ENCODE assay signal across 2 cellular contexts in genomic region chrX:40402771-40403533, GRCh38.
TF ChIP-seq lines count a peak whose summit lies in the region.

No MANE protein-coding gene starts in this region.

TF ChIP-seq in HCT116, 20 proteins besides CTCF, POLR2A, EP300 and RAD21 (continued from another document):
- TF ChIP-seq REST (IDR thresholded peaks at IDR 0.05; ENCODE audit: low read depth) (no peak), ELF1 (IDR thresholded peaks at IDR 0.05; ENCODE audit: borderline replicate concordance, low read depth) (no peak), TCF7L2 (IDR thresholded peaks at IDR 0.05; ENCODE audit: borderline replicate concordance, extremely low read depth, insufficient read depth, insufficient read length) (peak; percentile 20)
- TF ChIP-seq, protein P1, sequence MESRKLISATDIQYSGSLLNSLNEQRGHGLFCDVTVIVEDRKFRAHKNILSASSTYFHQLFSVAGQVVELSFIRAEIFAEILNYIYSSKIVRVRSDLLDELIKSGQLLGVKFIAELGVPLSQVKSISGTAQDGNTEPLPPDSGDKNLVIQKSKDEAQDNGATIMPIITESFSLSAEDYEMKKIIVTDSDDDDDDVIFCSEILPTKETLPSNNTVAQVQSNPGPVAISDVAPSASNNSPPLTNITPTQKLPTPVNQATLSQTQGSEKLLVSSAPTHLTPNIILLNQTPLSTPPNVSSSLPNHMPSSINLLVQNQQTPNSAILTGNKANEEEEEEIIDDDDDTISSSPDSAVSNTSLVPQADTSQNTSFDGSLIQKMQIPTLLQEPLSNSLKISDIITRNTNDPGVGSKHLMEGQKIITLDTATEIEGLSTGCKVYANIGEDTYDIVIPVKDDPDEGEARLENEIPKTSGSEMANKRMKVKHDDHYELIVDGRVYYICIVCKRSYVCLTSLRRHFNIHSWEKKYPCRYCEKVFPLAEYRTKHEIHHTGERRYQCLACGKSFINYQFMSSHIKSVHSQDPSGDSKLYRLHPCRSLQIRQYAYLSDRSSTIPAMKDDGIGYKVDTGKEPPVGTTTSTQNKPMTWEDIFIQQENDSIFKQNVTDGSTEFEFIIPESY (IDR thresholded peaks at IDR 0.05; ENCODE audit: extremely low read depth, insufficient replicate concordance, low read length): no peak
TF ChIP-seq in HCT116: peak in this region for 1.

TF ChIP-seq in K562, 482 proteins besides CTCF, POLR2A, EP300 and RAD21 (continued from another document and continues in another):
- TF ChIP-seq, protein P2, sequence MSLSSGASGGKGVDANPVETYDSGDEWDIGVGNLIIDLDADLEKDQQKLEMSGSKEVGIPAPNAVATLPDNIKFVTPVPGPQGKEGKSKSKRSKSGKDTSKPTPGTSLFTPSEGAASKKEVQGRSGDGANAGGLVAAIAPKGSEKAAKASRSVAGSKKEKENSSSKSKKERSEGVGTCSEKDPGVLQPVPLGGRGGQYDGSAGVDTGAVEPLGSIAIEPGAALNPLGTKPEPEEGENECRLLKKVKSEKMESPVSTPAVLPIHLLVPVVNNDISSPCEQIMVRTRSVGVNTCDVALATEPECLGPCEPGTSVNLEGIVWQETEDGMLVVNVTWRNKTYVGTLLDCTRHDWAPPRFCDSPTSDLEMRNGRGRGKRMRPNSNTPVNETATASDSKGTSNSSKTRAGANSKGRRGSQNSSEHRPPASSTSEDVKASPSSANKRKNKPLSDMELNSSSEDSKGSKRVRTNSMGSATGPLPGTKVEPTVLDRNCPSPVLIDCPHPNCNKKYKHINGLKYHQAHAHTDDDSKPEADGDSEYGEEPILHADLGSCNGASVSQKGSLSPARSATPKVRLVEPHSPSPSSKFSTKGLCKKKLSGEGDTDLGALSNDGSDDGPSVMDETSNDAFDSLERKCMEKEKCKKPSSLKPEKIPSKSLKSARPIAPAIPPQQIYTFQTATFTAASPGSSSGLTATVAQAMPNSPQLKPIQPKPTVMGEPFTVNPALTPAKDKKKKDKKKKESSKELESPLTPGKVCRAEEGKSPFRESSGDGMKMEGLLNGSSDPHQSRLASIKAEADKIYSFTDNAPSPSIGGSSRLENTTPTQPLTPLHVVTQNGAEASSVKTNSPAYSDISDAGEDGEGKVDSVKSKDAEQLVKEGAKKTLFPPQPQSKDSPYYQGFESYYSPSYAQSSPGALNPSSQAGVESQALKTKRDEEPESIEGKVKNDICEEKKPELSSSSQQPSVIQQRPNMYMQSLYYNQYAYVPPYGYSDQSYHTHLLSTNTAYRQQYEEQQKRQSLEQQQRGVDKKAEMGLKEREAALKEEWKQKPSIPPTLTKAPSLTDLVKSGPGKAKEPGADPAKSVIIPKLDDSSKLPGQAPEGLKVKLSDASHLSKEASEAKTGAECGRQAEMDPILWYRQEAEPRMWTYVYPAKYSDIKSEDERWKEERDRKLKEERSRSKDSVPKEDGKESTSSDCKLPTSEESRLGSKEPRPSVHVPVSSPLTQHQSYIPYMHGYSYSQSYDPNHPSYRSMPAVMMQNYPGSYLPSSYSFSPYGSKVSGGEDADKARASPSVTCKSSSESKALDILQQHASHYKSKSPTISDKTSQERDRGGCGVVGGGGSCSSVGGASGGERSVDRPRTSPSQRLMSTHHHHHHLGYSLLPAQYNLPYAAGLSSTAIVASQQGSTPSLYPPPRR (CRISPR knock-in tag; IDR thresholded peaks at IDR 0.05; ENCODE audit: borderline replicate concordance): no peak
- TF ChIP-seq ZNF449 (CRISPR knock-in tag; IDR thresholded peaks at IDR 0.05) (no peak), SP1 (CRISPR knock-in tag; IDR thresholded peaks at IDR 0.05) (no peak), HDAC6 (IDR thresholded peaks at IDR 0.05; ENCODE audit: low read depth, low read length) (no peak), LARP7 (IDR thresholded peaks at IDR 0.05) (no peak), TAL1 (IDR thresholded peaks at IDR 0.05) (no peak), CHCHD3 (CRISPR knock-in tag; IDR thresholded peaks at IDR 0.05) (no peak), IFI16 (CRISPR knock-in tag; IDR thresholded peaks at IDR 0.05) (no peak), FOSL1 (tag; conservative IDR thresholded peaks at IDR 0.05) (peak; percentile 81), HNRNPLL (IDR thresholded peaks at IDR 0.05; ENCODE audit: low read depth, low read length, poor library complexity, severe bottlenecking) (peak; percentile 51), CREM (IDR thresholded peaks at IDR 0.05; ENCODE audit: low read depth) (peak; percentile 17; the same call in 1 of the 2 replicates), JUND (IDR thresholded peaks at IDR 0.05; ENCODE audit: borderline replicate concordance, low read depth, low read length) (peak; percentile 81), JUND (tag; IDR thresholded peaks at IDR 0.05; ENCODE audit: borderline replicate concordance, low read depth, low read length) (peak; percentile 75; the same call in 2 of the 3 replicates), ATF3 (IDR thresholded peaks at IDR 0.05) (peak; percentile 77), ATF3 (CRISPR knock-in tag; conservative IDR thresholded peaks at IDR 0.05) (no peak), ZFPM2 (CRISPR knock-in tag; IDR thresholded peaks at IDR 0.05) (no peak), ZBTB8A (IDR thresholded peaks at IDR 0.05; ENCODE audit: partially characterized antibody) (no peak), SLC30A9 (CRISPR knock-in tag; IDR thresholded peaks at IDR 0.05) (no peak), BRD4 (IDR thresholded peaks at IDR 0.05) (no peak), KLF1 (tag; IDR thresholded peaks at IDR 0.05) (no peak), ZEB2 (IDR thresholded peaks at IDR 0.05) (no peak), UBTF (IDR thresholded peaks at IDR 0.05; ENCODE audit: borderline replicate concordance in 1 of 2, low read depth in 2 of 2, low read length in 2 of 2) (no peak), ZNF785 (CRISPR knock-in tag; IDR thresholded peaks at IDR 0.05) (no peak), KLF6 (CRISPR knock-in tag; IDR thresholded peaks at IDR 0.05; ENCODE audit: borderline replicate concordance) (no peak), STAT5A (IDR thresholded peaks at IDR 0.05; ENCODE audit: borderline replicate concordance, low read length) (no peak), PRMT5 (CRISPR knock-in tag; IDR thresholded peaks at IDR 0.05) (no peak), KAT7 (CRISPR knock-in tag; IDR thresholded peaks at IDR 0.05; ENCODE audit: borderline replicate concordance) (no peak), ZNF121 (CRISPR knock-in tag; conservative IDR thresholded peaks at IDR 0.05) (no peak), ZNF354B (CRISPR knock-in tag; IDR thresholded peaks at IDR 0.05) (no peak), NRF1 (conservative IDR thresholded peaks at IDR 0.05 in 1 of 2, IDR thresholded peaks at IDR 0.05 in 1 of 2) (no peak), KAT2B (IDR thresholded peaks at IDR 0.05; ENCODE audit: low read depth, low read length) (no peak), HDGF (IDR thresholded peaks at IDR 0.05) (no peak), CREB3L1 (IDR thresholded peaks at IDR 0.05; ENCODE audit: borderline replicate concordance, low read depth) (no peak), ZNF174 (CRISPR knock-in tag; IDR thresholded peaks at IDR 0.05) (no peak), POLR2G (IDR thresholded peaks at IDR 0.05; ENCODE audit: low read depth, low read length) (no peak)
- TF ChIP-seq, protein P3, sequence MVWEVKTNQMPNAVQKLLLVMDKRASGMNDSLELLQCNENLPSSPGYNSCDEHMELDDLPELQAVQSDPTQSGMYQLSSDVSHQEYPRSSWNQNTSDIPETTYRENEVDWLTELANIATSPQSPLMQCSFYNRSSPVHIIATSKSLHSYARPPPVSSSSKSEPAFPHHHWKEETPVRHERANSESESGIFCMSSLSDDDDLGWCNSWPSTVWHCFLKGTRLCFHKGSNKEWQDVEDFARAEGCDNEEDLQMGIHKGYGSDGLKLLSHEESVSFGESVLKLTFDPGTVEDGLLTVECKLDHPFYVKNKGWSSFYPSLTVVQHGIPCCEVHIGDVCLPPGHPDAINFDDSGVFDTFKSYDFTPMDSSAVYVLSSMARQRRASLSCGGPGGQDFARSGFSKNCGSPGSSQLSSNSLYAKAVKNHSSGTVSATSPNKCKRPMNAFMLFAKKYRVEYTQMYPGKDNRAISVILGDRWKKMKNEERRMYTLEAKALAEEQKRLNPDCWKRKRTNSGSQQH (CRISPR knock-in tag; IDR thresholded peaks at IDR 0.05): no peak
- TF ChIP-seq, protein P4, sequence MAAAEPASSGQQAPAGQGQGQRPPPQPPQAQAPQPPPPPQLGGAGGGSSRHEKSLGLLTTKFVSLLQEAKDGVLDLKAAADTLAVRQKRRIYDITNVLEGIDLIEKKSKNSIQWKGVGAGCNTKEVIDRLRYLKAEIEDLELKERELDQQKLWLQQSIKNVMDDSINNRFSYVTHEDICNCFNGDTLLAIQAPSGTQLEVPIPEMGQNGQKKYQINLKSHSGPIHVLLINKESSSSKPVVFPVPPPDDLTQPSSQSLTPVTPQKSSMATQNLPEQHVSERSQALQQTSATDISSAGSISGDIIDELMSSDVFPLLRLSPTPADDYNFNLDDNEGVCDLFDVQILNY (CRISPR knock-in tag; IDR thresholded peaks at IDR 0.05): no peak
- TF ChIP-seq, protein P1 (CRISPR knock-in tag; IDR thresholded peaks at IDR 0.05): no peak
